In genomic region chr20:47327711-47328110, GRCh38 we compare ENCODE assay signal across 12 cellular contexts. TPM values are rescaled to one million over a fixed set of nuclear protein-coding genes. Genes with fewer than 3 reads are reported as not detected.
DNase-seq lines count a peak whose midpoint lies in the region; ATAC-seq and TF ChIP-seq lines count a peak whose summit lies in the region.
"Had no signal": no experiment of that assay in that cellular context is flagged by ENCODE, and none has a peak within 500 bp of the region (broad histone marks: within the 10 kb centered on the region; RNA-seq: fewer than 3 reads in every experiment).

No MANE protein-coding gene starts in this region.

- H3K9ac ChIP-seq in endodermal cell (ENCODE audit: extremely low read depth, low read length, poor library complexity, severe bottlenecking) (no peak overlapping the region), colonic mucosa (ENCODE audit: low read depth in 2 of 2, low read length in 2 of 2) (no peak overlapping the region)

- H3K36me3 ChIP-seq in endodermal cell (ENCODE audit: control insufficient read depth, insufficient read depth, low read length), result peaks cover 40% of the 10 kb centered on the region
- H3K36me3 ChIP-seq in vagina, result no peaks in the 10 kb centered on the region
- H3K36me3 ChIP-seq in colonic mucosa, result no peaks in the 10 kb centered on the region

- H3K36me3 Mint-ChIP-seq in endodermal cell (ENCODE audit: low read depth), result peaks cover 63% of the 10 kb centered on the region
- H3K36me3 Mint-ChIP-seq in progenitor cell of endocrine pancreas (ENCODE audit: insufficient read depth), result peaks cover 29% of the 10 kb centered on the region

- peak overlapping the region; percentile 7 for H3K27ac Mint-ChIP-seq in endodermal cell
- H3K27ac Mint-ChIP-seq in progenitor cell of endocrine pancreas, result peak overlapping the region; percentile 92

- ATAC-seq in right cardiac atrium (no peak), left ventricle myocardium superior (no peak), HG02840 (IDR thresholded peaks at IDR 0.05; ENCODE audit: low FRiP score, unreplicated experiment) (no peak), HG03139 (IDR thresholded peaks at IDR 0.05; ENCODE audit: unreplicated experiment) (no peak)
- ATAC-seq: PC-3 had no signal

- H3K27me3 Mint-ChIP-seq in endodermal cell (ENCODE audit: insufficient read depth), result no peaks in the 10 kb centered on the region
- H3K27me3 Mint-ChIP-seq in progenitor cell of endocrine pancreas, result no peaks in the 10 kb centered on the region

- whole genome bisulfite sequencing in right cardiac atrium, result 97% methylated on average over 7 of the region's 7 CpGs
- WGBS in endodermal cell (ENCODE audit: insufficient coverage in 1 of 2, insufficient read length in 1 of 2), 2 experiments, result 98% methylated on average over 5 to 7 of the region's 7 CpGs

- H3K27me3 ChIP-seq in right cardiac atrium (ENCODE audit: control insufficient read depth, insufficient read depth), result no peaks in the 10 kb centered on the region
- H3K27me3 ChIP-seq in endodermal cell (ENCODE audit: control insufficient read depth, insufficient read depth, low read length, poor library complexity, severe bottlenecking), result no peaks in the 10 kb centered on the region
- no peaks in the 10 kb centered on the region for H3K27me3 ChIP-seq in vagina
- H3K27me3 ChIP-seq in colonic mucosa, result no peaks in the 10 kb centered on the region

- TF ChIP-seq CTCF in endodermal cell (conservative IDR thresholded peaks at IDR 0.05), result no peak
- TF ChIP-seq CTCF in progenitor cell of endocrine pancreas (IDR thresholded peaks at IDR 0.05; ENCODE audit: unreplicated experiment), result no peak
- no peak for TF ChIP-seq CTCF in vagina (IDR thresholded peaks at IDR 0.05)
- TF ChIP-seq CTCF in colonic mucosa (IDR thresholded peaks at IDR 0.05), result no peak

- H3K27ac ChIP-seq in right cardiac atrium (ENCODE audit: low read length) (peak overlapping the region; percentile 24), endodermal cell (ENCODE audit: low read depth, low read length) (no peak overlapping the region), vagina (peak overlapping the region; percentile 76), colonic mucosa (no peak overlapping the region)

- H3K9me3 ChIP-seq in right cardiac atrium (ENCODE audit: control insufficient read depth, low read length) (no peaks in the 10 kb centered on the region), endodermal cell (ENCODE audit: control insufficient read depth, low read length) (no peaks in the 10 kb centered on the region), vagina (no peaks in the 10 kb centered on the region), colonic mucosa (no peaks in the 10 kb centered on the region)

- peaks cover 25% of the 10 kb centered on the region for H3K4me1 ChIP-seq in right cardiac atrium (ENCODE audit: control insufficient read depth, insufficient read depth, low read length)
- H3K4me1 ChIP-seq in endodermal cell (ENCODE audit: control insufficient read depth, insufficient read depth, low read length), result peaks cover 4% of the 10 kb centered on the region
- H3K4me1 ChIP-seq in vagina, result peaks cover 43% of the 10 kb centered on the region
- peaks cover 4% of the 10 kb centered on the region for H3K4me1 ChIP-seq in colonic mucosa

- H3K9me3 Mint-ChIP-seq in endodermal cell (no peaks in the 10 kb centered on the region), progenitor cell of endocrine pancreas (ENCODE audit: low read depth) (no peaks in the 10 kb centered on the region)

- no peak overlapping the region for H3K4me3 Mint-ChIP-seq in endodermal cell
- H3K4me3 Mint-ChIP-seq in progenitor cell of endocrine pancreas (ENCODE audit: low read depth), result no peak overlapping the region

- H3K4me1 Mint-ChIP-seq in endodermal cell (peaks cover 38% of the 10 kb centered on the region), progenitor cell of endocrine pancreas (ENCODE audit: low read depth) (peaks cover 49% of the 10 kb centered on the region)

- TF ChIP-seq POLR2A in vagina (IDR thresholded peaks at IDR 0.05), result no peak

- H3K4me3 ChIP-seq in right cardiac atrium (ENCODE audit: low read length), result no peak overlapping the region
- no peak overlapping the region for H3K4me3 ChIP-seq in endodermal cell (ENCODE audit: low read length)
- H3K4me3 ChIP-seq in vagina, result no peak overlapping the region
- H3K4me3 ChIP-seq in colonic mucosa, result no peak overlapping the region

- no peak for DNase-seq in right cardiac atrium
- DNase-seq in left ventricle myocardium superior, result no peak
- DNase-seq in endodermal cell, result no peak
- no peak for DNase-seq in progenitor cell of endocrine pancreas (ENCODE audit: low spot score, unreplicated experiment)
- DNase-seq in vagina (ENCODE audit: extremely low spot score in 2 of 2), result no peak
- no peak for DNase-seq in colonic mucosa
- DNase-seq: activated effector memory CD4-positive, alpha-beta T cell treated with anti-CD3 and anti-CD28 coated beads, Interleukin-2, amount 50 U/mL, for 16 hours; effector CD4-positive, alpha-beta T cell; NCI-H524 treated with DMSO at 0.1 percent for 48 hours; PC-3 had no signal

- intact Hi-C loops in right cardiac atrium (cut with DNase I) (no loop called here), left ventricle myocardium superior (cut with micrococcal nuclease) (no loop called here), vagina (cut with DNase I) (no loop called here), colonic mucosa (cut with DNase I) (no loop called here)

RNA-seq across cellular contexts. Expression of gene ZMYND8, which starts 28.8 kb away (rescaled TPM):
- 10 to 100 TPM; 20.4 to 35.7 (median 31.4) TPM for total RNA-seq in right cardiac atrium
- 10.0 TPM for polyA plus RNA-seq in right cardiac atrium
- 40.1 TPM for total RNA-seq in left ventricle myocardium superior
- total RNA-seq in endodermal cell, result 10 to 100 TPM; 85.0 to 99.9 TPM
- 47.1 TPM for polyA plus RNA-seq in endodermal cell (2013, experiment 1 of 2)
- 46.3 TPM for polyA plus RNA-seq in endodermal cell (2013, experiment 2 of 2)
- 100 and 102 TPM in 2 replicates for total RNA-seq in progenitor cell of endocrine pancreas
- total RNA-seq in vagina, result 91.1 TPM
- 10 to 100 TPM; 45.4 to 53.1 TPM for total RNA-seq in colonic mucosa

Comparison
In these comparisons a context has a peak if more than half of its experiments do, and no peak if none do; other contexts are left out.
1. H3K27ac ChIP-seq: peak in right cardiac atrium (single experiment) and vagina (single experiment); none in endodermal cell (single experiment) and colonic mucosa (single experiment).